1 cellular context compared by ENCODE assay signal in the genomic region with DNA sequence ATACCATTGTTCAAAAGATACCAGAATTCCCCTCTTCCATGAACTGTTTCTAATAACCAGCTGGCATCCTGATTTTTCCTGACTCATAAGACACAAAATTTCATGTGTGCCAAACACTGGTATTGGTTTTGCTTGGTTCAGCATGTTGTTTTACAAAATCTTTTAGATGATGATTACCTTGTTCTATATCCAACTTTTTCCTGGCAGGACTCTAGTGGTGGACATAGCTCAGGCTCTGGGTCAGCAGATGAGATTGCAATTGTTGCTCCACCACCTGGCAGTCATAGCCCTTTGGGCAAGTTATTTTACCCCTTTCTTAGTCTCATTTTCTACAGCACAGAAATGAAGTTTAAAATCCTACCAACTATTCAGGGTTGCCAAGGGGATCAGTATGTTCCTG.
TF ChIP-seq lines count a peak whose summit lies in the region.

No MANE protein-coding gene starts in this region.

TF ChIP-seq in GM12878, 131 proteins besides CTCF, POLR2A, EP300 and RAD21:
- no peak for TF ChIP-seq ZZZ3 (IDR thresholded peaks at IDR 0.05; ENCODE audit: control insufficient read depth, insufficient read length, low read depth)
- no peak for TF ChIP-seq ATF3 (IDR thresholded peaks at IDR 0.05; ENCODE audit: borderline replicate concordance, extremely low read depth, low read depth, low read length)
- TF ChIP-seq CREB1 (IDR thresholded peaks at IDR 0.05; ENCODE audit: low read depth): no peak
- no peak for TF ChIP-seq SRF (IDR thresholded peaks at IDR 0.05; ENCODE audit: low read depth in 2 of 2, low read length in 2 of 2)
- no peak for TF ChIP-seq BACH1 (IDR thresholded peaks at IDR 0.05; ENCODE audit: borderline replicate concordance)
- no peak for TF ChIP-seq ZNF217 (IDR thresholded peaks at IDR 0.05)
- TF ChIP-seq ZNF274 (IDR thresholded peaks at IDR 0.05; ENCODE audit: insufficient read depth, insufficient read length): no peak
- TF ChIP-seq SMARCA5 (IDR thresholded peaks at IDR 0.05): no peak
- TF ChIP-seq ZNF207 (IDR thresholded peaks at IDR 0.05; ENCODE audit: borderline replicate concordance): no peak
- no peak for TF ChIP-seq RCOR1 (conservative IDR thresholded peaks at IDR 0.05; ENCODE audit: low read depth, low read length)
- TF ChIP-seq NRF1 (conservative IDR thresholded peaks at IDR 0.05; ENCODE audit: low read depth, low read length): no peak
- no peak for TF ChIP-seq SUZ12 (IDR thresholded peaks at IDR 0.05; ENCODE audit: unreplicated experiment)
- no peak for TF ChIP-seq RB1 (IDR thresholded peaks at IDR 0.05; ENCODE audit: borderline replicate concordance)
- TF ChIP-seq, protein P1, sequence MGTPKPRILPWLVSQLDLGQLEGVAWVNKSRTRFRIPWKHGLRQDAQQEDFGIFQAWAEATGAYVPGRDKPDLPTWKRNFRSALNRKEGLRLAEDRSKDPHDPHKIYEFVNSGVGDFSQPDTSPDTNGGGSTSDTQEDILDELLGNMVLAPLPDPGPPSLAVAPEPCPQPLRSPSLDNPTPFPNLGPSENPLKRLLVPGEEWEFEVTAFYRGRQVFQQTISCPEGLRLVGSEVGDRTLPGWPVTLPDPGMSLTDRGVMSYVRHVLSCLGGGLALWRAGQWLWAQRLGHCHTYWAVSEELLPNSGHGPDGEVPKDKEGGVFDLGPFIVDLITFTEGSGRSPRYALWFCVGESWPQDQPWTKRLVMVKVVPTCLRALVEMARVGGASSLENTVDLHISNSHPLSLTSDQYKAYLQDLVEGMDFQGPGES (IDR thresholded peaks at IDR 0.05): no peak
- no peak for TF ChIP-seq NFXL1 (IDR thresholded peaks at IDR 0.05; ENCODE audit: borderline replicate concordance)
- no peak for TF ChIP-seq POU2F2 (IDR thresholded peaks at IDR 0.05; ENCODE audit: borderline replicate concordance, low read depth, low read length)
- TF ChIP-seq, protein P2, sequence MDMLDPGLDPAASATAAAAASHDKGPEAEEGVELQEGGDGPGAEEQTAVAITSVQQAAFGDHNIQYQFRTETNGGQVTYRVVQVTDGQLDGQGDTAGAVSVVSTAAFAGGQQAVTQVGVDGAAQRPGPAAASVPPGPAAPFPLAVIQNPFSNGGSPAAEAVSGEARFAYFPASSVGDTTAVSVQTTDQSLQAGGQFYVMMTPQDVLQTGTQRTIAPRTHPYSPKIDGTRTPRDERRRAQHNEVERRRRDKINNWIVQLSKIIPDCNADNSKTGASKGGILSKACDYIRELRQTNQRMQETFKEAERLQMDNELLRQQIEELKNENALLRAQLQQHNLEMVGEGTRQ (IDR thresholded peaks at IDR 0.05; ENCODE audit: borderline replicate concordance, low read depth, low read length): no peak
- no peak for TF ChIP-seq GABPA (IDR thresholded peaks at IDR 0.05; ENCODE audit: low read depth)
- TF ChIP-seq STAT1 (conservative IDR thresholded peaks at IDR 0.05): no peak
